9 cellular contexts compared by ENCODE assay signal in genomic region chr13:36130542-36131214, GRCh38. TPM values are rescaled to one million over a fixed set of nuclear protein-coding genes. Genes with fewer than 3 reads are reported as not detected.
A peak's percentile ranks its signal among the peaks of the same experiment; 100 is the strongest.
DNase-seq lines count a peak whose midpoint lies in the region; TF ChIP-seq lines count a peak whose summit lies in the region.
"Had no signal": no experiment of that assay in that cellular context is flagged by ENCODE, and none has a peak within 500 bp of the region (broad histone marks: within the 10 kb centered on the region; RNA-seq: fewer than 3 reads in every experiment).

No MANE protein-coding gene starts in this region.

- no peak overlapping the region for H3K4me3 Mint-ChIP-seq in activated CD4-positive, alpha-beta T cell treated with anti-CD3 and anti-CD28 coated beads, Interleukin-2, amount 10 ng/mL, durations not matched to agents 7 days and 5 days
- H3K4me3 Mint-ChIP-seq in immature natural killer cell: no peak overlapping the region

- no peak overlapping the region for H3K9ac ChIP-seq in trophoblast cell (ENCODE audit: low read length)

- no peaks in the 10 kb centered on the region for H3K4me1 Mint-ChIP-seq in activated CD4-positive, alpha-beta T cell treated with anti-CD3 and anti-CD28 coated beads, Interleukin-2, amount 10 ng/mL, durations not matched to agents 7 days and 5 days
- no peaks in the 10 kb centered on the region for H3K4me1 Mint-ChIP-seq in immature natural killer cell

- no peaks in the 10 kb centered on the region for H3K9me3 Mint-ChIP-seq in activated CD4-positive, alpha-beta T cell treated with anti-CD3 and anti-CD28 coated beads, Interleukin-2, amount 10 ng/mL, durations not matched to agents 7 days and 5 days
- H3K9me3 Mint-ChIP-seq in immature natural killer cell: peaks cover under 1 to 20% (median 11%) of the 10 kb centered on the region in 6 donors

- H3K14ac ChIP-seq in trophoblast cell (ENCODE audit: low read length): no peak overlapping the region

- POLR2A ChIA-PET in activated CD4-positive, alpha-beta T cell treated with anti-CD3 and anti-CD28 coated beads, Interleukin-2, amount 10 ng/mL, durations not matched to agents 7 days and 5 days (lab: Charles Lee): no interaction called here

- H4K12ac ChIP-seq in trophoblast cell (ENCODE audit: low read depth, low read length): no peak overlapping the region

- no peak overlapping the region for H2BK120ac ChIP-seq in trophoblast cell (ENCODE audit: insufficient read depth, low read length, poor library complexity)

- TF ChIP-seq CTCF in fibroblast of mammary gland (conservative IDR thresholded peaks at IDR 0.05; ENCODE audit: control insufficient read depth, insufficient read depth, low read depth, low read length) (no peak), GM20000 (IDR thresholded peaks at IDR 0.05; ENCODE audit: extremely low read depth, missing control alignments) (no peak)

- no peak overlapping the region for H2BK5ac ChIP-seq in trophoblast cell (ENCODE audit: low read depth, low read length, poor library complexity)

- H3K79me1 ChIP-seq in trophoblast cell (ENCODE audit: low read length): no peaks in the 10 kb centered on the region

- H3K4me1 ChIP-seq in trophoblast cell (ENCODE audit: control insufficient read depth in 1 of 2, insufficient read depth in 2 of 2, low read length in 2 of 2): peaks cover 0 to 5% of the 10 kb centered on the region in 2 experiments

- no peak overlapping the region for H3K23ac ChIP-seq in trophoblast cell (ENCODE audit: low read length)

- no peaks in the 10 kb centered on the region for H3K79me2 ChIP-seq in trophoblast cell (ENCODE audit: control insufficient read depth, insufficient read depth, low read length, poor library complexity)

- WGBS in trophoblast cell (ENCODE audit: extremely low coverage, insufficient coverage, insufficient read length): no CpG with 5 or more reads among the region's 61 CpGs

- H2AFZ ChIP-seq in trophoblast cell (ENCODE audit: insufficient read depth, low read length, poor library complexity): no peak overlapping the region

- H3K18ac ChIP-seq in trophoblast cell (ENCODE audit: low read length): no peak overlapping the region

- CTCF ChIA-PET in activated CD4-positive, alpha-beta T cell treated with anti-CD3 and anti-CD28 coated beads, Interleukin-2, amount 10 ng/mL, durations not matched to agents 7 days and 5 days (lab: Charles Lee): no interaction called here

- H3K9me3 ChIP-seq in trophoblast cell (ENCODE audit: insufficient read depth, low read depth, low read length): peaks cover 5% of the 10 kb centered on the region

- H3K27ac ChIP-seq in trophoblast cell (ENCODE audit: low read depth, low read length): no peak overlapping the region

- H2AK5ac ChIP-seq in trophoblast cell (ENCODE audit: low read length): no peak overlapping the region

- no peaks in the 10 kb centered on the region for H3K36me3 ChIP-seq in trophoblast cell (ENCODE audit: control insufficient read depth in 1 of 2, insufficient read depth in 2 of 2, low read length in 2 of 2)

- peak overlapping the region; percentile 61 for H3K4me3 ChIP-seq in fibroblast of mammary gland (ENCODE audit: control insufficient read depth, low read depth, low read length)
- peak overlapping the region; percentile 46 for H3K4me3 ChIP-seq in trophoblast cell (ENCODE audit: low read depth, low read length)

- H4K8ac ChIP-seq in trophoblast cell (ENCODE audit: low read depth, low read length): no peak overlapping the region

- no peak overlapping the region for H3K27ac Mint-ChIP-seq in activated CD4-positive, alpha-beta T cell treated with anti-CD3 and anti-CD28 coated beads, Interleukin-2, amount 10 ng/mL, durations not matched to agents 7 days and 5 days
- H3K27ac Mint-ChIP-seq in immature natural killer cell: no peak overlapping the region

- H3K27me3 ChIP-seq in trophoblast cell (ENCODE audit: insufficient read depth, low read length): peaks cover 31% of the 10 kb centered on the region

- H3K4me2 ChIP-seq in trophoblast cell (ENCODE audit: low read length): peak overlapping the region; percentile 73

- H3K4ac ChIP-seq in trophoblast cell (ENCODE audit: low read depth, low read length): no peak overlapping the region

- H4K91ac ChIP-seq in trophoblast cell (ENCODE audit: low read depth, low read length): no peak overlapping the region

- DNase-seq in DMS153 treated with DMSO at 0.1 percent for 48 hours (lab: John Stamatoyannopoulos, UW; ENCODE audit: unreplicated experiment) (peak; percentile 20), NCI-H69 (lab: John Stamatoyannopoulos, UW) (peak; percentile 82), fibroblast of mammary gland (ENCODE audit: low read depth) (peak; percentile 20), trophoblast cell (peak; percentile 59 to 72), GM20000 (ENCODE audit: low spot score) (no peak), immature natural killer cell (no peak)
- DNase-seq in activated CD4-positive, alpha-beta T cell treated with anti-CD3 and anti-CD28 coated beads, Interleukin-2, amount 10 ng/mL, durations not matched to agents 7 days and 5 days: no peak
- no peak for DNase-seq in activated effector memory CD4-positive, alpha-beta T cell treated with Interleukin-2 at 50 U/mL for 16 hours

- H3K27me3 Mint-ChIP-seq in activated CD4-positive, alpha-beta T cell treated with anti-CD3 and anti-CD28 coated beads, Interleukin-2, amount 10 ng/mL, durations not matched to agents 7 days and 5 days: peaks cover 30% of the 10 kb centered on the region
- H3K27me3 Mint-ChIP-seq in immature natural killer cell (ENCODE audit: low read depth in 3 of 3): peaks cover 0 to 6% (median 4%) of the 10 kb centered on the region in 3 donors

- H3K36me3 Mint-ChIP-seq in activated CD4-positive, alpha-beta T cell treated with anti-CD3 and anti-CD28 coated beads, Interleukin-2, amount 10 ng/mL, durations not matched to agents 7 days and 5 days (ENCODE audit: low read depth): no peaks in the 10 kb centered on the region
- no peaks in the 10 kb centered on the region for H3K36me3 Mint-ChIP-seq in immature natural killer cell

- H2BK12ac ChIP-seq in trophoblast cell (ENCODE audit: low read length): no peak overlapping the region

RNA-seq across cellular contexts. Expression of gene DCLK1, which starts 0.5 kb away (rescaled TPM):
- 0.96 and 1.0 TPM in 2 replicates for polyA plus RNA-seq in trophoblast cell (2013)
- not detected for total RNA-seq in activated CD4-positive, alpha-beta T cell treated with anti-CD3 and anti-CD28 coated beads, Interleukin-2, amount 10 ng/mL, durations not matched to agents 7 days and 5 days
- not detected for polyA plus RNA-seq in immature natural killer cell
- total RNA-seq: T-helper 1 cell treated with Interleukin-12 subunit alpha and Interleukin-12 subunit beta and Interleukin-4 antibody, amounts not matched to agents 30 ng/mL and 1 ng/mL, for 36 hours had no signal

Comparison
In these comparisons a context has a peak if more than half of its experiments do, and no peak if none do; other contexts are left out.
1. DNase-seq: peak in DMS153 treated with DMSO at 0.1 percent for 48 hours (single experiment), NCI-H69 (single experiment), fibroblast of mammary gland (single experiment) and trophoblast cell (2 of 2); none in GM20000 (single experiment), activated CD4-positive, alpha-beta T cell treated with anti-CD3 and anti-CD28 coated beads, Interleukin-2, amount 10 ng/mL, durations not matched to agents 7 days and 5 days (single experiment), activated effector memory CD4-positive, alpha-beta T cell treated with Interleukin-2 at 50 U/mL for 16 hours (single experiment) and immature natural killer cell (0 of 3).